13 cellular contexts compared by ENCODE assay signal in the genomic region with DNA sequence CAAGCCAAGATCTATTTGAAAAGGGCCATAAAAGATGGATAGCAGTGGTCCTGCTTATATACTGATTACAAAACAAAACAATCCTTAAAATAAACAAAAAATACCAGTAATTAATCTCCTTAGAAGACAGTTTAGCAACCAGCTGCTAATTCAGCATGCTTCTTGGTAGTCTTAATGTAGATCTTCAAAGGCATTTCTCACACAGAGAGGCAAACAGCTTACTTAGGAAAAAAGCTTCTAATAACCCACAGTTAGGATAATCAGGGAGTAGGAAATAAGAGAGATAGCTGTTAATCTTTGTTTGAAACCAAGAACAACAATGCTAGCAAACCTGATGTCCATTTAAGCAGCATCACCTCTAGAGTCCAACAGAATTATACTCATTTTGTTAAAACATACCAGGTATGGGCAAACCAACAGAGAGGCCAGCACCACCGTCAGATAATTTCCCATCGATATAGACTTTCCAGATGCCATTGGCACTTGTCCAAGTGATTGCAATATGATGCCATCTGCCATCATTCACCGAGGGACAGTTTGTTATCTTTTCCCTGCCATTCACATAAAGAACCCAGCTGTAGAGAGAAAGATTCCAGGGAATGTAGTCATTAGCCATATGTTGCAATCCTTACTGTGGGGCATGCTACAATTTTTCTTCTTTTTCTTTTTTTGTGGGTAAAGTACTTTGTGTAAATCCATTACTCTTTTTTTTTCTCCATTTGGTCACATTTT.
DNase-seq lines count a peak whose midpoint lies in the region; ATAC-seq and TF ChIP-seq lines count a peak whose summit lies in the region.
"Had no signal": no experiment of that assay in that cellular context is flagged by ENCODE, and none has a peak within 500 bp of the region (broad histone marks: within the 10 kb centered on the region; RNA-seq: fewer than 3 reads in every experiment).

No MANE protein-coding gene starts in this region.

- no peak for TF ChIP-seq CTCF in osteocyte (IDR thresholded peaks at IDR 0.05)

- peaks cover 13% of the 10 kb centered on the region for H3K9me3 Mint-ChIP-seq in osteocyte (ENCODE audit: unreplicated experiment)

- no peak for ATAC-seq in GM19467 (IDR thresholded peaks at IDR 0.05; ENCODE audit: unreplicated experiment)
- ATAC-seq in GM18498 (IDR thresholded peaks at IDR 0.05; ENCODE audit: unreplicated experiment), result no peak
- ATAC-seq: Panc1, WTC11 had no signal

- peak overlapping the region; percentile 39 for H3K4me3 Mint-ChIP-seq in osteocyte (ENCODE audit: unreplicated experiment)
- H3K4me3 Mint-ChIP-seq: activated naive CD8-positive, alpha-beta T cell; WTC11 had no signal

- H3K27ac Mint-ChIP-seq in osteocyte (ENCODE audit: unreplicated experiment), result peak overlapping the region; percentile 74
- H3K27ac Mint-ChIP-seq: activated naive CD8-positive, alpha-beta T cell; WTC11 had no signal

- H3K27me3 Mint-ChIP-seq in osteocyte (ENCODE audit: unreplicated experiment), result no peaks in the 10 kb centered on the region
- H3K27me3 Mint-ChIP-seq: activated naive CD8-positive, alpha-beta T cell had no signal

- peaks cover 26% of the 10 kb centered on the region for H3K4me1 Mint-ChIP-seq in osteocyte (ENCODE audit: unreplicated experiment)
- H3K4me1 Mint-ChIP-seq: WTC11 had no signal

- H3K36me3 Mint-ChIP-seq in osteocyte (ENCODE audit: unreplicated experiment), result peaks cover 7% of the 10 kb centered on the region
- H3K36me3 Mint-ChIP-seq: activated naive CD8-positive, alpha-beta T cell had no signal

- DNase-seq in ELR (ENCODE audit: low read depth) (peak; percentile 68), NCI-H226 (peak; percentile 73), brain pericyte (ENCODE audit: low read depth, low spot score) (peak; percentile 59), osteocyte (ENCODE audit: extremely low spot score, unreplicated experiment) (no peak), NOMO-1 (lab: John Stamatoyannopoulos, UW; ENCODE audit: unreplicated experiment in 2 of 2) (no peak)
- DNase-seq in activated T-cell treated with anti-CD3 and anti-CD28 coated beads, Interleukin-2, amount 50 U/mL, for 1 hour, result no peak
- DNase-seq: foreskin melanocyte, KG1 had no signal

Comparison
In these comparisons a context has a peak if more than half of its experiments do, and no peak if none do; other contexts are left out.
1. DNase-seq: peak in ELR (single experiment), NCI-H226 (single experiment) and brain pericyte (single experiment); none in osteocyte (single experiment), activated T-cell treated with anti-CD3 and anti-CD28 coated beads, Interleukin-2, amount 50 U/mL, for 1 hour (single experiment) and NOMO-1 (0 of 2).